2 cellular contexts compared by ENCODE assay signal in the genomic region with DNA sequence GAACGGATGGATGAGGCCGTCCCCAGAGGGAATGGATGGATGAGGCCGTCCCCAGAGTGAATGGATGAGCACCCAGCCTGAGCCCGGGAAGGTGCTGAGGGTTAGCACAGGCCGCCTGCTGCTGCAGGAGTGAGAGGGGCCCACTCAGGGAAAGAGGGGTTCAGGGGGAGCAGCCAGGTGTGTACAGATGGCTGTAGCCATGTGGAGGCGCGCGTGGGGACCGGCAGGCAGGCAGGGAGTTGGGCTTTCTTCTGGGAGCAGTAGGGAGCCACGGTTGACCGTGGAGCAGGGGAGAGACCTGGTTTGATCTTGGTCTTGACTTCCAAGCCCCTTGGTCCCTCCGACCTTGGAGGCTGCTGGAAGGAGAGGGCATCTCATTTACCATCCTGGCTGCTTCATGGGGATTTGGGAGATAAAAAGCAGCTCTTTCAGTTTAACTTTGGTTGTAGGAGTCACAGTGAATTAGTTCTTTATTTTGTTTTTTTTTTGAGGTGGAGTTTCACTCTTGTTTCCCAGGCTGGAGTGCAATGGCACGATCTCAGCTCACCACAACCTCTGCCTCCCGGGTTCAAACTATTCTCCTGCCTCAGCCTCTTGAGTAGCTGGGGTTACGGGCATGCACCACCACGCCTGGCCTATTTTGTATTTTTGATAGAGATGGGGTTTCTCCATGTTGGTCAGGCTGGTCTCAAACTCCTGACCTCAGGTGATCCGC.
A peak's percentile ranks its signal among the peaks of the same experiment; 100 is the strongest.
TF ChIP-seq lines count a peak whose summit lies in the region.

No MANE protein-coding gene starts in this region.

TF ChIP-seq in GM23338, 12 proteins besides CTCF, POLR2A, EP300 and RAD21:
- no peak for TF ChIP-seq NANOG (IDR thresholded peaks at IDR 0.05; ENCODE audit: borderline replicate concordance)

TF ChIP-seq in GM12878, 131 proteins besides CTCF, POLR2A, EP300 and RAD21:
- TF ChIP-seq CBX3 (IDR thresholded peaks at IDR 0.05; ENCODE audit: borderline replicate concordance, low read depth) (no peak), RUNX3 (IDR thresholded peaks at IDR 0.05; ENCODE audit: low read length) (peak; percentile 55), ZSCAN29 (IDR thresholded peaks at IDR 0.05) (no peak), DPF2 (IDR thresholded peaks at IDR 0.05) (no peak), CREM (IDR thresholded peaks at IDR 0.05; ENCODE audit: low read depth) (no peak), RELB (IDR thresholded peaks at IDR 0.05; ENCODE audit: low read depth) (peak; percentile 58), CREB1 (IDR thresholded peaks at IDR 0.05; ENCODE audit: low read depth) (no peak), ZNF687 (IDR thresholded peaks at IDR 0.05) (peak; percentile 45), CBX5 (IDR thresholded peaks at IDR 0.05; ENCODE audit: low read depth) (0 out of 2 replicates have a peak, but pooled peaks have one; percentile 7), HDAC6 (IDR thresholded peaks at IDR 0.05; ENCODE audit: unreplicated experiment) (no peak), SRF (IDR thresholded peaks at IDR 0.05; ENCODE audit: low read depth in 2 of 2, low read length in 2 of 2) (no peak), RBBP5 (conservative IDR thresholded peaks at IDR 0.05) (no peak), IRF3 (IDR thresholded peaks at IDR 0.05) (no peak), ASH2L (IDR thresholded peaks at IDR 0.05; ENCODE audit: borderline replicate concordance, low read depth) (no peak), HDGF (IDR thresholded peaks at IDR 0.05) (0 out of 2 replicates have a peak, but pooled peaks have one; percentile 63), KLF5 (IDR thresholded peaks at IDR 0.05; ENCODE audit: partially characterized antibody) (no peak), EED (IDR thresholded peaks at IDR 0.05; ENCODE audit: low read depth) (peak; percentile 63), BHLHE40 (IDR thresholded peaks at IDR 0.05; ENCODE audit: borderline replicate concordance in 1 of 2, low read depth in 2 of 2, low read length in 1 of 2) (peak in 1 of 2 experiments; percentile 32; a peak in 1 of 4 replicates), HCFC1 (IDR thresholded peaks at IDR 0.05; ENCODE audit: low read length) (no peak), TCF3 (IDR thresholded peaks at IDR 0.05; ENCODE audit: borderline replicate concordance, insufficient read depth, low read depth, low read length) (0 out of 2 replicates have a peak, but pooled peaks have one; percentile 42), MEF2B (IDR thresholded peaks at IDR 0.05; ENCODE audit: partially characterized antibody, poor library complexity, severe bottlenecking) (no peak), BACH1 (IDR thresholded peaks at IDR 0.05; ENCODE audit: borderline replicate concordance) (peak; percentile 44; the same call in 1 of the 2 replicates), POLR2AphosphoS5 (IDR thresholded peaks at IDR 0.05; ENCODE audit: low read length) (0 out of 2 replicates have a peak, but pooled peaks have one; percentile 31), TARDBP (IDR thresholded peaks at IDR 0.05; ENCODE audit: borderline replicate concordance) (no peak), SREBF1 (IDR thresholded peaks at IDR 0.05; ENCODE audit: low read length) (no peak), IKZF2 (IDR thresholded peaks at IDR 0.05) (peak; percentile 42 to 58), CHD4 (IDR thresholded peaks at IDR 0.05) (no peak), ETV6 (conservative IDR thresholded peaks at IDR 0.05 in 1 of 2, IDR thresholded peaks at IDR 0.05 in 1 of 2; ENCODE audit: borderline replicate concordance in 1 of 2, low read depth in 1 of 2) (no peak), SMC3 (IDR thresholded peaks at IDR 0.05; ENCODE audit: borderline replicate concordance, low read length) (no peak), ZNF24 (IDR thresholded peaks at IDR 0.05) (0 out of 2 replicates have a peak, but pooled peaks have one; percentile 4), CHD1 (IDR thresholded peaks at IDR 0.05; ENCODE audit: low read depth, low read length) (no peak), IRF5 (IDR thresholded peaks at IDR 0.05; ENCODE audit: borderline replicate concordance) (no peak), NBN (IDR thresholded peaks at IDR 0.05) (peak; percentile 18; the same call in 1 of the 2 replicates), BCL11A (IDR thresholded peaks at IDR 0.05; ENCODE audit: low read depth, low read length) (no peak), ESRRA (IDR thresholded peaks at IDR 0.05; ENCODE audit: low read length) (no peak), BMI1 (IDR thresholded peaks at IDR 0.05; ENCODE audit: borderline replicate concordance) (no peak), PAX8 (IDR thresholded peaks at IDR 0.05) (no peak), RFX5 (IDR thresholded peaks at IDR 0.05; ENCODE audit: low read depth, low read length) (no peak), ZNF384 (IDR thresholded peaks at IDR 0.05; ENCODE audit: borderline replicate concordance, low read depth, low read length) (no peak), SMARCA5 (IDR thresholded peaks at IDR 0.05) (no peak), ATF7 (IDR thresholded peaks at IDR 0.05; ENCODE audit: low read depth) (0 out of 2 replicates have a peak, but pooled peaks have one; percentile 21)
- TF ChIP-seq, protein P1, sequence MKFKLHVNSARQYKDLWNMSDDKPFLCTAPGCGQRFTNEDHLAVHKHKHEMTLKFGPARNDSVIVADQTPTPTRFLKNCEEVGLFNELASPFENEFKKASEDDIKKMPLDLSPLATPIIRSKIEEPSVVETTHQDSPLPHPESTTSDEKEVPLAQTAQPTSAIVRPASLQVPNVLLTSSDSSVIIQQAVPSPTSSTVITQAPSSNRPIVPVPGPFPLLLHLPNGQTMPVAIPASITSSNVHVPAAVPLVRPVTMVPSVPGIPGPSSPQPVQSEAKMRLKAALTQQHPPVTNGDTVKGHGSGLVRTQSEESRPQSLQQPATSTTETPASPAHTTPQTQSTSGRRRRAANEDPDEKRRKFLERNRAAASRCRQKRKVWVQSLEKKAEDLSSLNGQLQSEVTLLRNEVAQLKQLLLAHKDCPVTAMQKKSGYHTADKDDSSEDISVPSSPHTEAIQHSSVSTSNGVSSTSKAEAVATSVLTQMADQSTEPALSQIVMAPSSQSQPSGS (IDR thresholded peaks at IDR 0.05; ENCODE audit: low read length): no peak
- TF ChIP-seq, protein P2, sequence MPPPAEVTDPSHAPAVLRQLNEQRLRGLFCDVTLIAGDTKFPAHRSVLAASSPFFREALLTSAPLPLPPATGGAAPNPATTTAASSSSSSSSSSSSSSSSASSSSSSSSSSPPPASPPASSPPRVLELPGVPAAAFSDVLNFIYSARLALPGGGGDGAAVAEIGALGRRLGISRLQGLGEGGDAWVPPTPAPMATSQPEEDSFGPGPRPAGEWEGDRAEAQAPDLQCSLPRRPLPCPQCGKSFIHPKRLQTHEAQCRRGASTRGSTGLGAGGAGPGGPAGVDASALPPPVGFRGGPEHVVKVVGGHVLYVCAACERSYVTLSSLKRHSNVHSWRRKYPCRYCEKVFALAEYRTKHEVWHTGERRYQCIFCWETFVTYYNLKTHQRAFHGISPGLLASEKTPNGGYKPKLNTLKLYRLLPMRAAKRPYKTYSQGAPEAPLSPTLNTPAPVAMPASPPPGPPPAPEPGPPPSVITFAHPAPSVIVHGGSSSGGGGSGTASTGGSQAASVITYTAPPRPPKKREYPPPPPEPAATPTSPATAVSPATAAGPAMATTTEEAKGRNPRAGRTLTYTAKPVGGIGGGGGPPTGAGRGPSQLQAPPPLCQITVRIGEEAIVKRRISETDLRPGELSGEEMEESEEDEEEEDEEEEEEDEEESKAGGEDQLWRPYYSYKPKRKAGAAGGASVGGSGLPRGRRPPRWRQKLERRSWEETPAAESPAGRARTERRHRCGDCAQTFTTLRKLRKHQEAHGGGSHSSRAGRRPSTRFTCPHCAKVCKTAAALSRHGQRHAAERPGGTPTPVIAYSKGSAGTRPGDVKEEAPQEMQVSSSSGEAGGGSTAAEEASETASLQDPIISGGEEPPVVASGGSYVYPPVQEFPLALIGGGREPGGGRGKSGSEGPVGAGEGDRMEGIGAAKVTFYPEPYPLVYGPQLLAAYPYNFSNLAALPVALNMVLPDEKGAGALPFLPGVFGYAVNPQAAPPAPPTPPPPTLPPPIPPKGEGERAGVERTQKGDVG (CRISPR knock-in tag; IDR thresholded peaks at IDR 0.05): no peak
